ENCODE assay signal across 28 cellular contexts in the genomic region with DNA sequence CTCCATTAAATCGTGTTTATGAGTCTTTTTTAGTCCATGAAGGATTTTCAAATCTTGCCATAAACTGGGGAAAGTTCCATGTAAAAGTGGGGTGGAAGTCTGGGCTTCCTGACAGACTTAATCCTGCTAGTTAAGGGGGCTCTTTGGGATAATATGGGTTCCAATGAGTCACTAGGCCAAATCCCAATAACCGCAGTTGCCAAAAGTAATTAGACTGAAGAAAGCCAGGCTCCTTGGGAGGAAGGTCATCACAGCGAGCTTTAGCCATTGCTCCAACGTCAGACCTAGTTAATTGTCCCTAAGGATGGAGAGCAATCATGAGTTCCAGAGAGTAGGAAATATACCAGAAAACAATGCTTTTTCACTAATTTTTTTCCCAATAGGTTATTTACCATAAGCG. TPM values are rescaled to one million over a fixed set of nuclear protein-coding genes. Genes with fewer than 3 reads are reported as not detected.
"Had no signal": no experiment of that assay in that cellular context is flagged by ENCODE, and none has a peak within 500 bp of the region (broad histone marks: within the 10 kb centered on the region; RNA-seq: fewer than 3 reads in every experiment).

No MANE protein-coding gene starts in this region.

- H3K9me3 Mint-ChIP-seq: memory B cell; naive B cell; natural killer cell treated with Interleukin-12 subunit alpha and Interleukin-12 subunit beta and Interleukin-15 and Interleukin-18, amount 100 ng/mL, for 72 hours; neural progenitor cell; stimulated activated memory B cell treated with anti-CD40 and anti-IgM and Interleukin-4, amounts not matched to agents 10 μg/mL and 1 μg/mL and 100 μg/mL, for 72 hours; stimulated activated naive CD8-positive, alpha-beta T cell treated with anti-CD3 and anti-CD28 coated beads, Interleukin-15, Interleukin-2, amounts not matched to agents 100 ng/mL and 50 ng/mL, for 24 hours had no signal

- H3K79me2 ChIP-seq: hepatocyte, parathyroid adenoma had no signal

- H3K27me3 ChIP-seq: esophagus muscularis mucosa, gastroesophageal sphincter, hepatocyte, sigmoid colon, tibial nerve, upper lobe of right lung, vagina had no signal

- H3K9ac ChIP-seq: neural progenitor cell, parathyroid adenoma had no signal

- H3K4me2 ChIP-seq: neural progenitor cell had no signal

- H2AFZ ChIP-seq: hepatocyte, neural progenitor cell, parathyroid adenoma had no signal

- H3K27ac ChIP-seq: coronary artery, esophagus muscularis mucosa, heart left ventricle, neural progenitor cell, parathyroid adenoma, prostate gland, sigmoid colon, spleen, thoracic aorta, tibial nerve, upper lobe of right lung, vagina had no signal

- H3K27me3 Mint-ChIP-seq: memory B cell had no signal

- H3K27ac Mint-ChIP-seq: memory B cell; naive B cell; natural killer cell treated with Interleukin-12 subunit alpha and Interleukin-12 subunit beta and Interleukin-15 and Interleukin-18, amount 100 ng/mL, for 72 hours; neural progenitor cell; stimulated activated memory B cell treated with anti-CD40 and anti-IgM and Interleukin-4, amounts not matched to agents 10 μg/mL and 1 μg/mL and 100 μg/mL, for 72 hours; stimulated activated naive CD8-positive, alpha-beta T cell treated with anti-CD3 and anti-CD28 coated beads, Interleukin-15, Interleukin-2, amounts not matched to agents 100 ng/mL and 50 ng/mL, for 24 hours had no signal

- H3K4me1 Mint-ChIP-seq: memory B cell; naive B cell; neural progenitor cell; stimulated activated memory B cell treated with anti-CD40 and anti-IgM and Interleukin-4, amounts not matched to agents 10 μg/mL and 1 μg/mL and 100 μg/mL, for 72 hours had no signal

- ATAC-seq: gastroesophageal sphincter; heart left ventricle; left lobe of liver; mucosa of descending colon; natural killer cell treated with Interleukin-12 subunit alpha and Interleukin-12 subunit beta and Interleukin-15 and Interleukin-18, amount 100 ng/mL, for 72 hours; right cardiac atrium; stimulated activated memory B cell treated with anti-CD40 and anti-IgM and Interleukin-4, amounts not matched to agents 10 μg/mL and 1 μg/mL and 100 μg/mL, for 72 hours; upper lobe of right lung had no signal

- DNase-seq: dermis blood vessel endothelial cell; effector memory CD4-positive, alpha-beta T cell; foreskin fibroblast; heart left ventricle; kidney; naive B cell; right cardiac atrium; sigmoid colon; spleen; stimulated activated CD4-positive, alpha-beta T cell treated with anti-CD3 and anti-CD28 coated beads, Interleukin-4, amount 100 ng/mL, for 4 hours; upper lobe of right lung had no signal

- H3K36me3 ChIP-seq: esophagus muscularis mucosa, gastroesophageal sphincter, heart left ventricle, neural progenitor cell, prostate gland, sigmoid colon, spleen, thoracic aorta, tibial nerve, upper lobe of right lung, vagina had no signal

- H3K9me3 ChIP-seq: esophagus muscularis mucosa, gastroesophageal sphincter, heart left ventricle, mucosa of descending colon, prostate gland, sigmoid colon, spleen, thoracic aorta, tibial nerve, upper lobe of right lung, vagina had no signal

- H3K4me3 Mint-ChIP-seq: memory B cell; naive B cell; natural killer cell treated with Interleukin-12 subunit alpha and Interleukin-12 subunit beta and Interleukin-15 and Interleukin-18, amount 100 ng/mL, for 72 hours; neural progenitor cell; stimulated activated memory B cell treated with anti-CD40 and anti-IgM and Interleukin-4, amounts not matched to agents 10 μg/mL and 1 μg/mL and 100 μg/mL, for 72 hours; stimulated activated naive CD8-positive, alpha-beta T cell treated with anti-CD3 and anti-CD28 coated beads, Interleukin-15, Interleukin-2, amounts not matched to agents 100 ng/mL and 50 ng/mL, for 24 hours had no signal

- H3K4me3 ChIP-seq: coronary artery, esophagus muscularis mucosa, gastroesophageal sphincter, heart left ventricle, hepatocyte, lung, mucosa of descending colon, neural progenitor cell, prostate gland, sigmoid colon, spleen, thoracic aorta, tibial nerve, upper lobe of right lung, vagina had no signal

- H3K4me1 ChIP-seq: neural progenitor cell, parathyroid adenoma, prostate gland, spleen, tibial nerve, upper lobe of right lung had no signal

- H3K36me3 Mint-ChIP-seq: memory B cell; naive B cell; natural killer cell treated with Interleukin-12 subunit alpha and Interleukin-12 subunit beta and Interleukin-15 and Interleukin-18, amount 100 ng/mL, for 72 hours; stimulated activated memory B cell treated with anti-CD40 and anti-IgM and Interleukin-4, amounts not matched to agents 10 μg/mL and 1 μg/mL and 100 μg/mL, for 72 hours had no signal

RNA-seq across cellular contexts. Expression of gene RSPO3, which starts 10.8 kb away (rescaled TPM):
- total RNA-seq: natural killer cell treated with Interleukin-12 subunit alpha and Interleukin-12 subunit beta and Interleukin-15 and Interleukin-18, amount 100 ng/mL, for 72 hours had no signal
